ENCODE assay signal across 19 cellular contexts in the genomic region with DNA sequence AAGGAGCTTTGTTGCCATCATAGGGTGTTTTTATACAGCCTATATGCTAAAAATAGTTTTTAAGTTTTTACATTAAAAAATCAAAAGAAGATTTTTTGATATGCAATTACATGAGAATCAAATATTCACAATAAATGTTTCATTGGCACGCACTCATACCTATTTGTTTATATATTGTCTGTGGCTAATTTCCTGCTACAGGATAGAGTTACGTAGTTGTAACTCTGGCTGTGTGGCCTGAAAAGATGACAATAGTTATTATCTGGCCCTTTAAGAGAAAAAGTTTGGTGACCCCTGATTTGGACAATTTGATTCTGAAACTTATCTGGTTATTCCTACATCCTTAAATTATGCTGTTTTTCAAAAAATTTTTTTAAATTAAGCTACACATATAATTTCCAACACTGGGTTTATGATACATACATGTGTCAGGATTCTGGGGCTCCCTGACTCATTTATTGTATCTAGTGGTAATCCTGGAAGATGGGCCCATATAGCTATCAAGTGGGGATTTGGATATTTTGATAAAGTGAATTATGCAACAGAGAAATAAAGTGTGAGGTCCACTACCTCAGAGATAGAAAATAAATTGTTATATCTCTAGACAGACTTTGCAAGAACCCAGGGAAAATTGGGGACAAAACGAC.
"Had no signal": no experiment of that assay in that cellular context is flagged by ENCODE, and none has a peak within 500 bp of the region (broad histone marks: within the 10 kb centered on the region; RNA-seq: fewer than 3 reads in every experiment).

No MANE protein-coding gene starts in this region.

- FAIRE-seq: frontal cortex, pancreas, urothelium cell line had no signal

- H3K9me3 ChIP-seq: pancreas, suprapubic skin, thyroid gland had no signal

- H3K36me3 ChIP-seq: heart left ventricle, left ventricle myocardium inferior, lower lobe of right lung, neural progenitor cell, pancreas, suprapubic skin, thyroid gland had no signal

- H2AFZ ChIP-seq: neural progenitor cell had no signal

- H3K4me2 ChIP-seq: neural progenitor cell, smooth muscle cell had no signal

- DNase-seq: heart left ventricle; islet precursor cell; left cardiac atrium; left ventricle myocardium inferior; lower lobe of right lung; mesenchymal stem cell; midbrain; nucleus accumbens; pancreas; right cardiac atrium; stimulated activated CD4-positive, alpha-beta T cell treated with anti-CD3 and anti-CD28 coated beads, Interleukin-2, amount 100 ng/mL, for 48 hours; stimulated activated CD8-positive, alpha-beta memory T cell treated with anti-CD3 and anti-CD28 coated beads, Interleukin-4, amount 100 ng/mL, for 48 hours; stimulated activated naive CD8-positive, alpha-beta T cell treated with anti-CD3 and anti-CD28 coated beads, Interleukin-15, Interleukin-2, amounts not matched to agents 100 U/mL and 50 U/mL, for 24 hours; thyroid gland had no signal

- H3K27me3 ChIP-seq: neural progenitor cell, pancreas, suprapubic skin, thyroid gland had no signal

- H3K4me1 ChIP-seq: heart left ventricle, left ventricle myocardium inferior, lower lobe of right lung, pancreas, suprapubic skin, thyroid gland had no signal

- H3K9ac ChIP-seq: neural progenitor cell had no signal

- H3K27ac ChIP-seq: heart left ventricle, left ventricle myocardium inferior, lower lobe of right lung, neural progenitor cell, pancreas, suprapubic skin, thyroid gland had no signal

- H3K4me3 ChIP-seq: heart left ventricle, left ventricle myocardium inferior, lower lobe of right lung, neural progenitor cell, pancreas, smooth muscle cell, suprapubic skin, thyroid gland had no signal
